In genomic region chr7:150830957-150831356, GRCh38 we compare ENCODE assay signal across 19 cellular contexts.
DNase-seq lines count a peak whose midpoint lies in the region; ATAC-seq lines count a peak whose summit lies in the region.
"Had no signal": no experiment of that assay in that cellular context is flagged by ENCODE, and none has a peak within 500 bp of the region (broad histone marks: within the 10 kb centered on the region; RNA-seq: fewer than 3 reads in every experiment).

No MANE protein-coding gene starts in this region.

- ATAC-seq in GM21825 (IDR thresholded peaks at IDR 0.05; ENCODE audit: unreplicated experiment) = no peak
- ATAC-seq in GM18511 (IDR thresholded peaks at IDR 0.05; ENCODE audit: unreplicated experiment) = no peak
- no peak for ATAC-seq in HG03571 (IDR thresholded peaks at IDR 0.05; ENCODE audit: unreplicated experiment)
- ATAC-seq: effector memory CD8-positive, alpha-beta T cell; psoas muscle; stimulated activated naive CD8-positive, alpha-beta T cell treated with anti-CD3 and anti-CD28 coated beads, Interleukin-15, Interleukin-2, amounts not matched to agents 100 U/mL and 50 U/mL, for 24 hours had no signal

- H3K36me3 ChIP-seq in mucosa of rectum (ENCODE audit: control insufficient read depth in 2 of 2, insufficient read depth in 2 of 2, low read length in 2 of 2) = no peaks in the 10 kb centered on the region
- no peaks in the 10 kb centered on the region for H3K36me3 ChIP-seq in HAP-1 (replicated peaks)
- H3K36me3 ChIP-seq: cardiac muscle cell, uterus had no signal

- H3K4me1 ChIP-seq in mucosa of rectum (ENCODE audit: control insufficient read depth in 2 of 2, insufficient read depth in 2 of 2, low read length in 2 of 2) (peaks cover 17 to 29% of the 10 kb centered on the region in 2 donors), HAP-1 (no peaks in the 10 kb centered on the region)
- H3K4me1 ChIP-seq: psoas muscle, uterus had no signal

- H3K9me3 ChIP-seq in mucosa of rectum (ENCODE audit: control insufficient read depth in 2 of 2, low read length in 2 of 2) (no peaks in the 10 kb centered on the region), HAP-1 (no peaks in the 10 kb centered on the region)
- H3K9me3 ChIP-seq: psoas muscle, uterus had no signal

- DNase-seq in DMS 273 treated with DMSO at 0.1 percent for 48 hours (lab: John Stamatoyannopoulos, UW) (peak; percentile 30), NCI-H1417 treated with DMSO at 0.1 percent for 48 hours (lab: John Stamatoyannopoulos, UW) (peak; percentile 90), SHP77 treated with DMSO at 0.1 percent for 48 hours (lab: John Stamatoyannopoulos, UW) (peak; percentile 58), HAP-1 (ENCODE audit: low spot score in 2 of 2) (no peak)
- DNase-seq: activated CD4-positive, CD25-positive, alpha-beta regulatory T cell; CD8-positive, alpha-beta memory T cell; effector memory CD8-positive, alpha-beta T cell; GM23248; Kasumi-1; NCI-H187; NK-92 treated with Interleukin-12 subunit alpha and Interleukin-12 subunit beta, amount 100 ng/mL, for 24 hours; psoas muscle; stimulated activated naive CD8-positive, alpha-beta T cell treated with anti-CD3 and anti-CD28 coated beads, Interleukin-15, Interleukin-2, amounts not matched to agents 100 U/mL and 50 U/mL, for 24 hours; uterus had no signal

- H3K27ac ChIP-seq in mucosa of rectum (ENCODE audit: low read depth in 2 of 2, low read length in 2 of 2) = peak overlapping the region; percentile 73 to 74
- H3K27ac ChIP-seq: cardiac muscle cell, GM23248, psoas muscle, uterus had no signal

- H3K9ac ChIP-seq in mucosa of rectum (ENCODE audit: low read depth in 1 of 2, low read length in 2 of 2) = no peak overlapping the region
- H3K9ac ChIP-seq: GM23248 had no signal

- H3K4me3 ChIP-seq in mucosa of rectum (ENCODE audit: low read length in 2 of 2) = no peak overlapping the region
- no peak overlapping the region for H3K4me3 ChIP-seq in HAP-1
- H3K4me3 ChIP-seq: cardiac muscle cell, GM23248, psoas muscle, uterus had no signal

- in situ Hi-C loops in HAP-1 (cut with MboI; ENCODE audit: low sequenced_read_pairs) = no loop called here

- H3K27me3 ChIP-seq in mucosa of rectum (ENCODE audit: control insufficient read depth in 2 of 2, insufficient read depth in 2 of 2, low read length in 2 of 2) = no peaks in the 10 kb centered on the region
- peaks cover 3% of the 10 kb centered on the region; the same call in 1 of the 2 replicates for H3K27me3 ChIP-seq in HAP-1 (ENCODE audit: low read depth)
- H3K27me3 ChIP-seq: cardiac muscle cell, uterus had no signal

Comparison
In these comparisons a context has a peak if more than half of its experiments do, and no peak if none do; other contexts are left out.
1. DNase-seq: peak in DMS 273 treated with DMSO at 0.1 percent for 48 hours (single experiment), NCI-H1417 treated with DMSO at 0.1 percent for 48 hours (single experiment) and SHP77 treated with DMSO at 0.1 percent for 48 hours (single experiment); none in HAP-1 (0 of 2).